30 cellular contexts compared by ENCODE assay signal in the genomic region with DNA sequence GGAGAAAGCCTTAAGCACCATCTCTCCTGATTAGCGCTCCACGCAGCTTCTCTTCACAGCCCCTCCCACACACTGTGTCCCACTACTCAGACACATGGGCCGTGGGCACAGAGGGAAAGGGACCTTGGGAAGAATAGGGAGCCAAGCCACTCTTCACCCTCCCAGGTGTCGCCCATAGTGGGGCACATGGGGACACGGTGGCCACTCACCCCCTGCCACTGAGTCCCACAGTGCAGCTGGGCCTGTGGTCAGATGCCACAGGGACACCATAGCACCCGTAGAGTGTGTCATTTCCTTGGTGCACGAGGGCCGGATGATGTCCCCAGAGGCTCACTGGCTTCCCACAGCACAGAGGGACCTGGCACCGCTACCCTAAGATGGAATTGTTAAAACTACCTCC.
"Had no signal": no experiment of that assay in that cellular context is flagged by ENCODE, and none has a peak within 500 bp of the region (broad histone marks: within the 10 kb centered on the region; RNA-seq: fewer than 3 reads in every experiment).

No MANE protein-coding gene starts in this region.

- H3K4me1 Mint-ChIP-seq: immature natural killer cell had no signal

- H3K79me2 ChIP-seq: parathyroid adenoma had no signal

- H3K27me3 Mint-ChIP-seq: dendritic cell treated with granulocyte-macrophage colony-stimulating factor and Interleukin-4, amounts not matched to agents 40 ng/mL and 50 ng/mL, for 4 days; stimulated activated naive CD8-positive, alpha-beta T cell treated with anti-CD3 and anti-CD28 coated beads, Interleukin-15, Interleukin-2, amounts not matched to agents 100 ng/mL and 50 ng/mL, for 24 hours had no signal

- H3K27me3 ChIP-seq: esophagus muscularis mucosa, foreskin keratinocyte, heart left ventricle, left lung had no signal

- H3K27ac ChIP-seq: esophagus muscularis mucosa, foreskin keratinocyte, heart left ventricle, left lung, lower lobe of right lung, parathyroid adenoma, thoracic aorta, VCaP had no signal

- H3K4me1 ChIP-seq: esophagus muscularis mucosa, foreskin keratinocyte, heart left ventricle, left lung, lower lobe of right lung, parathyroid adenoma had no signal

- H3K27ac Mint-ChIP-seq: activated T-helper 1 cell treated with anti-CD3 and anti-CD28 coated beads, Interleukin-12 subunit alpha, Interleukin-12 subunit beta, Interleukin-2, Interleukin-4 antibody, amounts not matched to agents 30 ng/mL and 10 ng/mL and 1 ng/mL, durations not matched to agents 14 hours and 24 hours and 36 hours; dendritic cell treated with granulocyte-macrophage colony-stimulating factor and Interleukin-4, amounts not matched to agents 40 ng/mL and 50 ng/mL, for 4 days; immature natural killer cell; nephron progenitor cell; stimulated activated naive CD8-positive, alpha-beta T cell treated with anti-CD3 and anti-CD28 coated beads, Interleukin-15, Interleukin-2, amounts not matched to agents 100 ng/mL and 50 ng/mL, for 24 hours; T-helper 1 cell treated with Interleukin-12 subunit alpha and Interleukin-12 subunit beta and Interleukin-4 antibody, amounts not matched to agents 30 μg/mL and 1 μg/mL, for 36 hours had no signal

- H3K4me3 ChIP-seq: esophagus muscularis mucosa, heart left ventricle, left lung, lower lobe of right lung, thoracic aorta had no signal

- H3K36me3 ChIP-seq: left lung, lower lobe of right lung had no signal

- H3K9me3 ChIP-seq: esophagus muscularis mucosa, heart left ventricle, left lung, lower lobe of right lung, thoracic aorta had no signal

- H3K9ac ChIP-seq: parathyroid adenoma had no signal

- H2AFZ ChIP-seq: parathyroid adenoma had no signal

- DNase-seq: activated CD4-positive, alpha-beta T cell treated with anti-CD3 and anti-CD28 coated beads for 4 hours; activated CD4-positive, alpha-beta T cell treated with anti-CD3 and anti-CD28 coated beads, Interleukin-2, amount 50 U/mL, for 4 hours; activated CD8-positive, alpha-beta memory T cell treated with anti-CD3 and anti-CD28 coated beads for 24 hours; activated effector memory CD4-positive, alpha-beta T cell treated with anti-CD3 and anti-CD28 coated beads, Interleukin-2, amount 50 U/mL, for 16 hours; activated naive CD4-positive, alpha-beta T cell treated with anti-CD3 and anti-CD28 coated beads, Interleukin-2, amount 50 U/mL, for 16 hours; amniotic stem cell; central memory CD4-positive, alpha-beta T cell; effector CD4-positive, alpha-beta T cell; foreskin keratinocyte; heart left ventricle; hypothalamus; immature natural killer cell; left lung; lower lobe of right lung; mesenchymal stem cell; nephron progenitor cell; nucleus accumbens; stimulated activated CD4-positive, alpha-beta T cell treated with anti-CD3 and anti-CD28 coated beads, Interleukin-12 subunit alpha, Interleukin-12 subunit beta, amount 100 ng/mL, for 4 hours; stimulated activated CD4-positive, alpha-beta T cell treated with anti-CD3 and anti-CD28 coated beads, Interleukin-4, amount 100 ng/mL, for 1 hour; SW 1271; T-helper 9 cell; trophoblast cell had no signal

- H3K9me3 Mint-ChIP-seq: activated T-helper 1 cell treated with anti-CD3 and anti-CD28 coated beads, Interleukin-12 subunit alpha, Interleukin-12 subunit beta, Interleukin-2, Interleukin-4 antibody, amounts not matched to agents 30 ng/mL and 10 ng/mL and 1 ng/mL, durations not matched to agents 14 hours and 24 hours and 36 hours; dendritic cell treated with granulocyte-macrophage colony-stimulating factor and Interleukin-4, amounts not matched to agents 40 ng/mL and 50 ng/mL, for 4 days; nephron progenitor cell; stimulated activated naive CD8-positive, alpha-beta T cell treated with anti-CD3 and anti-CD28 coated beads, Interleukin-15, Interleukin-2, amounts not matched to agents 100 ng/mL and 50 ng/mL, for 24 hours; T-helper 1 cell treated with Interleukin-12 subunit alpha and Interleukin-12 subunit beta and Interleukin-4 antibody, amounts not matched to agents 30 μg/mL and 1 μg/mL, for 36 hours had no signal

- H3K4me3 Mint-ChIP-seq: activated T-helper 1 cell treated with anti-CD3 and anti-CD28 coated beads, Interleukin-12 subunit alpha, Interleukin-12 subunit beta, Interleukin-2, Interleukin-4 antibody, amounts not matched to agents 30 ng/mL and 10 ng/mL and 1 ng/mL, durations not matched to agents 14 hours and 24 hours and 36 hours; dendritic cell treated with granulocyte-macrophage colony-stimulating factor and Interleukin-4, amounts not matched to agents 40 ng/mL and 50 ng/mL, for 4 days; immature natural killer cell; nephron progenitor cell; stimulated activated naive CD8-positive, alpha-beta T cell treated with anti-CD3 and anti-CD28 coated beads, Interleukin-15, Interleukin-2, amounts not matched to agents 100 ng/mL and 50 ng/mL, for 24 hours; T-helper 1 cell treated with Interleukin-12 subunit alpha and Interleukin-12 subunit beta and Interleukin-4 antibody, amounts not matched to agents 30 μg/mL and 1 μg/mL, for 36 hours had no signal

- ATAC-seq: foreskin keratinocyte, heart left ventricle, left lung, lower lobe of right lung had no signal
